In genomic region chr2:43001055-43001378, GRCh38 we compare ENCODE assay signal across 17 cellular contexts.
DNase-seq lines count a peak whose midpoint lies in the region; ATAC-seq lines count a peak whose summit lies in the region.
"Had no signal": no experiment of that assay in that cellular context is flagged by ENCODE, and none has a peak within 500 bp of the region (broad histone marks: within the 10 kb centered on the region; RNA-seq: fewer than 3 reads in every experiment).

No MANE protein-coding gene starts in this region.

- intact Hi-C loops in dendritic cell treated with granulocyte-macrophage colony-stimulating factor and Interleukin-4, amounts not matched to agents 40 ng/mL and 50 ng/mL, for 4 days (cut with micrococcal nuclease) = no loop called here
- intact Hi-C loops in head of caudate nucleus (cut with DNase I) = no loop called here

- ATAC-seq in HG02678 (IDR thresholded peaks at IDR 0.05; ENCODE audit: unreplicated experiment) = peak; percentile 4
- no peak for ATAC-seq in stimulated activated naive CD8-positive, alpha-beta T cell treated with anti-CD3 and anti-CD28 coated beads, Interleukin-15, Interleukin-2, amounts not matched to agents 100 U/mL and 50 U/mL, for 24 hours
- ATAC-seq: CD8-positive, alpha-beta T cell had no signal

- no peaks in the 10 kb centered on the region for H3K27me3 ChIP-seq in mucosa of rectum (ENCODE audit: control insufficient read depth in 2 of 2, insufficient read depth in 2 of 2, low read length in 2 of 2)

- H3K27ac Mint-ChIP-seq in dendritic cell treated with granulocyte-macrophage colony-stimulating factor and Interleukin-4, amounts not matched to agents 40 ng/mL and 50 ng/mL, for 4 days = peak overlapping the region; percentile 39
- H3K27ac Mint-ChIP-seq: B cell; CD8-positive, alpha-beta T cell; GM23338 had no signal

- no peak overlapping the region for H3K9ac ChIP-seq in mucosa of rectum (ENCODE audit: low read depth in 1 of 2, low read length in 2 of 2)

- H3K9me3 Mint-ChIP-seq in dendritic cell treated with granulocyte-macrophage colony-stimulating factor and Interleukin-4, amounts not matched to agents 40 ng/mL and 50 ng/mL, for 4 days = no peaks in the 10 kb centered on the region
- H3K9me3 Mint-ChIP-seq: CD8-positive, alpha-beta T cell had no signal

- peaks cover 69% of the 10 kb centered on the region for H3K4me1 Mint-ChIP-seq in dendritic cell treated with granulocyte-macrophage colony-stimulating factor and Interleukin-4, amounts not matched to agents 40 ng/mL and 50 ng/mL, for 4 days (ENCODE audit: low read depth)

- no peak for DNase-seq in stimulated activated naive CD8-positive, alpha-beta T cell treated with anti-CD3 and anti-CD28 coated beads, Interleukin-15, Interleukin-2, amounts not matched to agents 100 U/mL and 50 U/mL, for 24 hours
- no peak for DNase-seq in head of caudate nucleus
- no peak for DNase-seq in NCI-H748 (lab: John Stamatoyannopoulos, UW; ENCODE audit: unreplicated experiment)
- DNase-seq: ACHN; CD8-positive, alpha-beta T cell; KBM-7; NCI-H1092 treated with DMSO at 0.1 percent for 48 hours; NCI-H1694; NCI-H69; SHP77 had no signal

- no peaks in the 10 kb centered on the region for H3K9me3 ChIP-seq in mucosa of rectum (ENCODE audit: control insufficient read depth in 2 of 2, low read length in 2 of 2)

- H3K4me3 ChIP-seq in mucosa of rectum (ENCODE audit: low read length in 2 of 2) = no peak overlapping the region
- H3K4me3 ChIP-seq: GM23338 had no signal

- peaks cover 12% of the 10 kb centered on the region for H3K27me3 Mint-ChIP-seq in dendritic cell treated with granulocyte-macrophage colony-stimulating factor and Interleukin-4, amounts not matched to agents 40 ng/mL and 50 ng/mL, for 4 days

- no peak overlapping the region for H3K4me3 Mint-ChIP-seq in dendritic cell treated with granulocyte-macrophage colony-stimulating factor and Interleukin-4, amounts not matched to agents 40 ng/mL and 50 ng/mL, for 4 days
- H3K4me3 Mint-ChIP-seq: B cell; CD8-positive, alpha-beta T cell; GM23338 had no signal

- H3K4me1 ChIP-seq in mucosa of rectum (ENCODE audit: control insufficient read depth in 2 of 2, insufficient read depth in 2 of 2, low read length in 2 of 2) = peaks cover 29 to 43% of the 10 kb centered on the region in 2 donors

- no peaks in the 10 kb centered on the region for H3K36me3 Mint-ChIP-seq in dendritic cell treated with granulocyte-macrophage colony-stimulating factor and Interleukin-4, amounts not matched to agents 40 ng/mL and 50 ng/mL, for 4 days (ENCODE audit: low read depth)
- H3K36me3 Mint-ChIP-seq: CD8-positive, alpha-beta T cell had no signal

- H3K27ac ChIP-seq in mucosa of rectum (ENCODE audit: low read depth in 2 of 2, low read length in 2 of 2) (peak overlapping the region; percentile 88 to 95), temporal lobe (ENCODE audit: low read depth, low read length) (peak overlapping the region; percentile 98)
- H3K27ac ChIP-seq: HL-60 had no signal

- no peaks in the 10 kb centered on the region for H3K36me3 ChIP-seq in mucosa of rectum (ENCODE audit: control insufficient read depth in 2 of 2, insufficient read depth in 2 of 2, low read length in 2 of 2)
